ENCODE assay signal across 16 cellular contexts in the genomic region with DNA sequence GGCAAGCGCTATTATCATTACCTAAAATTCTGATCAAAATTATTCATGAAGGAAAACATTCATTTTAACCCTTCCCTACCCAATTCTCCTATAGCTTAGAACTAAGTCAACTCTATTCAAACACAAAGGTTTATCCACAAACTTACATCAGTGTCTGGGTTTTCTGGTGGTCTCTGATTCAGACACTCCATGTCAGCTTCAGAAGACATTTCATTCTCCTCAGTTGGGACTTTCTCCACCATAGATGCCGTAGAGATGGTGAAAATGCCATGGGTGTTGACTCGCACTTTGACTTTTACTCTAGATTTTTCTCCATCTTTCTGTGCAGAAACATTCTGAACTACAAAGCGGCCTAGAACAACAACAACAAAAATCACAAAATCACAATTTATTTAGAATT. TPM values are rescaled to one million over a fixed set of nuclear protein-coding genes. Genes with fewer than 3 reads are reported as not detected.
A peak's percentile ranks its signal among the peaks of the same experiment; 100 is the strongest.
DNase-seq lines count a peak whose midpoint lies in the region; ATAC-seq, FAIRE-seq and TF ChIP-seq lines count a peak whose summit lies in the region.
"Had no signal": no experiment of that assay in that cellular context is flagged by ENCODE, and none has a peak within 500 bp of the region (broad histone marks: within the 10 kb centered on the region; RNA-seq: fewer than 3 reads in every experiment).

No MANE protein-coding gene starts in this region.

- TF ChIP-seq RAD21 in HepG2 (CRISPR knock-in tag; IDR thresholded peaks at IDR 0.05) = no peak

- H3K27me3 ChIP-seq in HepG2 (ENCODE audit: control insufficient read depth in 1 of 2, insufficient read depth in 2 of 2, low read length in 2 of 2) = no peaks in the 10 kb centered on the region
- no peaks in the 10 kb centered on the region for H3K27me3 ChIP-seq in right lobe of liver
- H3K27me3 ChIP-seq: BLaER1 treated with 17β-estradiol and CSF1 and Interleukin-3, amounts not matched to agents 10 nM and 100 nM had no signal

- no peak for DNase-seq in activated CD8-positive, alpha-beta T cell treated with anti-CD3 and anti-CD28 coated beads for 36 hours
- no peak for DNase-seq in activated CD8-positive, alpha-beta T cell treated with anti-CD3 and anti-CD28 coated beads, Interleukin-2, amount 10 ng/mL, durations not matched to agents 7 days and 5 days
- no peak for DNase-seq in HepG2 (ENCODE audit: low spot score)
- no peak for DNase-seq in right lobe of liver
- DNase-seq in activated T-helper 2 cell treated with anti-CD3 and anti-CD28 coated beads, Interferon-gamma antibody, Interleukin-2, Interleukin-4, amounts not matched to agents 10 μg/mL and 5 μg/mL and 100 μg/mL, durations not matched to agents 14 hours and 24 hours and 36 hours (ENCODE audit: low spot score) = no peak
- DNase-seq in stimulated activated effector memory CD8-positive, alpha-beta T cell treated with anti-CD3 and anti-CD28 coated beads, Interleukin-12 subunit alpha, Interleukin-12 subunit beta, amount 100 ng/mL, for 72 hours (ENCODE audit: low spot score in 2 of 2) = no peak
- DNase-seq in DMS153 treated with DMSO at 0.1 percent for 48 hours (lab: John Stamatoyannopoulos, UW; ENCODE audit: unreplicated experiment) = no peak
- no peak for DNase-seq in effector memory CD8-positive, alpha-beta T cell
- DNase-seq: ACHN; CD4-positive, CD25-positive, alpha-beta regulatory T cell; HCEC 1CT; HFFc6 had no signal

- TF ChIP-seq CTCF in activated CD8-positive, alpha-beta T cell treated with anti-CD3 and anti-CD28 coated beads for 36 hours (IDR thresholded peaks at IDR 0.05) = no peak
- TF ChIP-seq CTCF in HepG2 (CRISPR knock-in tag; IDR thresholded peaks at IDR 0.05) = no peak
- TF ChIP-seq CTCF in right lobe of liver (IDR thresholded peaks at IDR 0.05) = no peak

- no peak overlapping the region for H3K4me2 ChIP-seq in HepG2 (ENCODE audit: low read depth, low read length)
- H3K4me2 ChIP-seq: BLaER1 treated with 17β-estradiol and CSF1 and Interleukin-3, amounts not matched to agents 10 nM and 100 nM had no signal

- POLR2A ChIA-PET in activated CD8-positive, alpha-beta T cell treated with anti-CD3 and anti-CD28 coated beads for 36 hours (lab: Charles Lee) = interaction anchor here (0.7 kb wide), 1 partner anchor 1282 kb away, joined by 3 read pairs; the partner anchor contains the start of gene N4BP2L1
- POLR2A ChIA-PET in activated CD8-positive, alpha-beta T cell treated with anti-CD3 and anti-CD28 coated beads, Interleukin-2, amount 10 ng/mL, durations not matched to agents 7 days and 5 days (lab: Charles Lee) = interaction anchor here (1.1 kb wide), 1 partner anchor 16 kb away, joined by 3 read pairs; no protein-coding TSS in a partner anchor
- POLR2A ChIA-PET in HepG2 (lab: Yijun Ruan, JAX) = no interaction called here

- no peak overlapping the region for H3K9ac ChIP-seq in HepG2 (ENCODE audit: insufficient read depth, low read depth, low read length)
- H3K9ac ChIP-seq: BLaER1 treated with 17β-estradiol and CSF1 and Interleukin-3, amounts not matched to agents 10 nM and 100 nM had no signal

- H3K36me3 ChIP-seq in HepG2 (replicated peaks in 1 of 2; ENCODE audit: control insufficient read depth in 1 of 2, insufficient read depth in 2 of 2, low read length in 2 of 2) (peaks cover 26 to 89% of the 10 kb centered on the region in 2 experiments), right lobe of liver (peaks cover 0 to 94% (median 37%) of the 10 kb centered on the region in 4 donors)

- TF ChIP-seq POLR2A in HepG2 (IDR thresholded peaks at IDR 0.05; ENCODE audit: insufficient read depth in 1 of 2, low read depth in 2 of 2, low read length in 2 of 2) (no peak), right lobe of liver (IDR thresholded peaks at IDR 0.05) (no peak)

- 96% methylated on average over 4 of the region's 4 CpGs for WGBS in HepG2 (ENCODE audit: low lambda C conversion rate)
- 87% methylated on average over 4 of the region's 4 CpGs for WGBS in right lobe of liver (ENCODE audit: insufficient coverage, low coverage, low lambda C conversion rate, missing lambda C conversion rate)

- no peaks in the 10 kb centered on the region for H3K9me3 Mint-ChIP-seq in activated CD8-positive, alpha-beta T cell treated with anti-CD3 and anti-CD28 coated beads for 36 hours
- no peaks in the 10 kb centered on the region for H3K9me3 Mint-ChIP-seq in activated CD8-positive, alpha-beta T cell treated with anti-CD3 and anti-CD28 coated beads, Interleukin-2, amount 10 ng/mL, durations not matched to agents 7 days and 5 days (ENCODE audit: insufficient read depth)
- no peaks in the 10 kb centered on the region for H3K9me3 Mint-ChIP-seq in activated T-helper 2 cell treated with anti-CD3 and anti-CD28 coated beads, Interferon-gamma antibody, Interleukin-2, Interleukin-4, amounts not matched to agents 10 μg/mL and 5 μg/mL and 100 μg/mL, durations not matched to agents 14 hours and 24 hours and 36 hours
- no peaks in the 10 kb centered on the region for H3K9me3 Mint-ChIP-seq in stimulated activated effector memory CD8-positive, alpha-beta T cell treated with anti-CD3 and anti-CD28 coated beads, Interleukin-12 subunit alpha, Interleukin-12 subunit beta, amount 100 ng/mL, for 72 hours
- no peaks in the 10 kb centered on the region for H3K9me3 Mint-ChIP-seq in effector memory CD8-positive, alpha-beta T cell
- H3K9me3 Mint-ChIP-seq: CD4-positive, CD25-positive, alpha-beta regulatory T cell; HFFc6 had no signal

- peak; percentile 37 for ATAC-seq in activated CD8-positive, alpha-beta T cell treated with anti-CD3 and anti-CD28 coated beads for 36 hours
- ATAC-seq in activated CD8-positive, alpha-beta T cell treated with anti-CD3 and anti-CD28 coated beads, Interleukin-2, amount 10 ng/mL, durations not matched to agents 7 days and 5 days = no peak
- ATAC-seq in HepG2 (no peak), right lobe of liver (no peak)
- peak; percentile 37 for ATAC-seq in stimulated activated effector memory CD8-positive, alpha-beta T cell treated with anti-CD3 and anti-CD28 coated beads, Interleukin-12 subunit alpha, Interleukin-12 subunit beta, amount 100 ng/mL, for 72 hours
- ATAC-seq in effector memory CD8-positive, alpha-beta T cell (replicated peaks) = no peak
- ATAC-seq: GM12878 had no signal

- H3K36me3 Mint-ChIP-seq in activated CD8-positive, alpha-beta T cell treated with anti-CD3 and anti-CD28 coated beads for 36 hours (ENCODE audit: low read depth) = peaks cover 87% of the 10 kb centered on the region
- H3K36me3 Mint-ChIP-seq in activated CD8-positive, alpha-beta T cell treated with anti-CD3 and anti-CD28 coated beads, Interleukin-2, amount 10 ng/mL, durations not matched to agents 7 days and 5 days (ENCODE audit: low read depth) = peaks cover 83% of the 10 kb centered on the region
- peaks cover 93% of the 10 kb centered on the region for H3K36me3 Mint-ChIP-seq in activated T-helper 2 cell treated with anti-CD3 and anti-CD28 coated beads, Interferon-gamma antibody, Interleukin-2, Interleukin-4, amounts not matched to agents 10 μg/mL and 5 μg/mL and 100 μg/mL, durations not matched to agents 14 hours and 24 hours and 36 hours (ENCODE audit: low read depth)
- peaks cover 100% of the 10 kb centered on the region for H3K36me3 Mint-ChIP-seq in stimulated activated effector memory CD8-positive, alpha-beta T cell treated with anti-CD3 and anti-CD28 coated beads, Interleukin-12 subunit alpha, Interleukin-12 subunit beta, amount 100 ng/mL, for 72 hours
- H3K36me3 Mint-ChIP-seq in effector memory CD8-positive, alpha-beta T cell (ENCODE audit: insufficient read depth) = peaks cover 99% of the 10 kb centered on the region

- TF ChIP-seq EP300 in HepG2 (IDR thresholded peaks at IDR 0.05; ENCODE audit: low read depth in 2 of 2, low read length in 2 of 2) (no peak), HepG2 (CRISPR knock-in tag; IDR thresholded peaks at IDR 0.05; ENCODE audit: borderline replicate concordance) (no peak)

- H3K79me2 ChIP-seq in HepG2 (ENCODE audit: insufficient read depth, low read length) = peaks cover 2% of the 10 kb centered on the region

- peaks cover 42% of the 10 kb centered on the region for H3K4me1 Mint-ChIP-seq in activated CD8-positive, alpha-beta T cell treated with anti-CD3 and anti-CD28 coated beads for 36 hours (ENCODE audit: low read depth)
- H3K4me1 Mint-ChIP-seq in activated CD8-positive, alpha-beta T cell treated with anti-CD3 and anti-CD28 coated beads, Interleukin-2, amount 10 ng/mL, durations not matched to agents 7 days and 5 days (ENCODE audit: low read depth) = peaks cover 4% of the 10 kb centered on the region
- peaks cover 37% of the 10 kb centered on the region for H3K4me1 Mint-ChIP-seq in activated T-helper 2 cell treated with anti-CD3 and anti-CD28 coated beads, Interferon-gamma antibody, Interleukin-2, Interleukin-4, amounts not matched to agents 10 μg/mL and 5 μg/mL and 100 μg/mL, durations not matched to agents 14 hours and 24 hours and 36 hours (ENCODE audit: low read depth)
- peaks cover 11% of the 10 kb centered on the region for H3K4me1 Mint-ChIP-seq in stimulated activated effector memory CD8-positive, alpha-beta T cell treated with anti-CD3 and anti-CD28 coated beads, Interleukin-12 subunit alpha, Interleukin-12 subunit beta, amount 100 ng/mL, for 72 hours
- H3K4me1 Mint-ChIP-seq in effector memory CD8-positive, alpha-beta T cell (ENCODE audit: low read depth in 2 of 2) = peaks cover 5 to 8% of the 10 kb centered on the region in 2 donors

- no peak overlapping the region for H2AFZ ChIP-seq in HepG2 (ENCODE audit: low read length)

- H3K27ac ChIP-seq in HepG2 (ENCODE audit: extremely low read length, insufficient read depth, low read length) (no peak overlapping the region), right lobe of liver (no peak overlapping the region)
- H3K27ac ChIP-seq: BLaER1 treated with 17β-estradiol and CSF1 and Interleukin-3, amounts not matched to agents 10 nM and 100 nM had no signal

- H3K4me3 Mint-ChIP-seq in activated CD8-positive, alpha-beta T cell treated with anti-CD3 and anti-CD28 coated beads for 36 hours = no peak overlapping the region
- no peak overlapping the region for H3K4me3 Mint-ChIP-seq in activated CD8-positive, alpha-beta T cell treated with anti-CD3 and anti-CD28 coated beads, Interleukin-2, amount 10 ng/mL, durations not matched to agents 7 days and 5 days
- no peak overlapping the region for H3K4me3 Mint-ChIP-seq in activated T-helper 2 cell treated with anti-CD3 and anti-CD28 coated beads, Interferon-gamma antibody, Interleukin-2, Interleukin-4, amounts not matched to agents 10 μg/mL and 5 μg/mL and 100 μg/mL, durations not matched to agents 14 hours and 24 hours and 36 hours (ENCODE audit: low read depth)
- H3K4me3 Mint-ChIP-seq in stimulated activated effector memory CD8-positive, alpha-beta T cell treated with anti-CD3 and anti-CD28 coated beads, Interleukin-12 subunit alpha, Interleukin-12 subunit beta, amount 100 ng/mL, for 72 hours = no peak overlapping the region
- H3K4me3 Mint-ChIP-seq in effector memory CD8-positive, alpha-beta T cell = no peak overlapping the region
- H3K4me3 Mint-ChIP-seq: CD4-positive, CD25-positive, alpha-beta regulatory T cell; HFFc6 had no signal

- in situ Hi-C loops in HepG2 (cut with HindIII; ENCODE audit: extremely low pct_ligation_motif_present, low pct_unique_long_range_greater_than_20kb) = no loop called here

- peak overlapping the region; percentile 74 for H3K27ac Mint-ChIP-seq in activated CD8-positive, alpha-beta T cell treated with anti-CD3 and anti-CD28 coated beads for 36 hours
- H3K27ac Mint-ChIP-seq in activated CD8-positive, alpha-beta T cell treated with anti-CD3 and anti-CD28 coated beads, Interleukin-2, amount 10 ng/mL, durations not matched to agents 7 days and 5 days = no peak overlapping the region
- peak overlapping the region; percentile 36 for H3K27ac Mint-ChIP-seq in activated T-helper 2 cell treated with anti-CD3 and anti-CD28 coated beads, Interferon-gamma antibody, Interleukin-2, Interleukin-4, amounts not matched to agents 10 μg/mL and 5 μg/mL and 100 μg/mL, durations not matched to agents 14 hours and 24 hours and 36 hours
- peak overlapping the region; percentile 48 for H3K27ac Mint-ChIP-seq in stimulated activated effector memory CD8-positive, alpha-beta T cell treated with anti-CD3 and anti-CD28 coated beads, Interleukin-12 subunit alpha, Interleukin-12 subunit beta, amount 100 ng/mL, for 72 hours
- H3K27ac Mint-ChIP-seq in effector memory CD8-positive, alpha-beta T cell = peak overlapping the region in 1 of 2 donors; percentile 8
- H3K27ac Mint-ChIP-seq: HFFc6 had no signal

- no TSS peak for BruUV-seq in HepG2 (replicated peaks; lab: Mats Ljungman, UMichigan)

- H3K9me3 ChIP-seq in HepG2 (ENCODE audit: low read length) (no peaks in the 10 kb centered on the region), right lobe of liver (no peaks in the 10 kb centered on the region)
- H3K9me3 ChIP-seq: BLaER1 treated with 17β-estradiol and CSF1 and Interleukin-3, amounts not matched to agents 10 nM and 100 nM had no signal

- no peaks in the 10 kb centered on the region; the same call in 1 of the 2 replicates for H4K20me1 ChIP-seq in HepG2 (ENCODE audit: insufficient read depth, low read length)

- H3K4me3 ChIP-seq in HepG2 (replicated peaks in 1 of 3; ENCODE audit: insufficient read depth in 1 of 3, low read depth in 2 of 3, low read length in 3 of 3) (no peak overlapping the region), right lobe of liver (no peak overlapping the region)
- H3K4me3 ChIP-seq: BLaER1 treated with 17β-estradiol and CSF1 and Interleukin-3, amounts not matched to agents 10 nM and 100 nM; GM12878 had no signal

- FAIRE-seq in HepG2 (lab: Jason Lieb, UNC) = no peak
- FAIRE-seq: GM12878, GM18507, HTR-8/SVneo had no signal

- intact Hi-C loops in activated CD8-positive, alpha-beta T cell treated with anti-CD3 and anti-CD28 coated beads for 36 hours (cut with micrococcal nuclease) = no loop called here
- intact Hi-C loops in HepG2 (cut with micrococcal nuclease; ENCODE audit: unreplicated experiment) = no loop called here
- intact Hi-C loops in right lobe of liver (cut with DNase I) = no loop called here
- intact Hi-C loops in activated T-helper 2 cell treated with anti-CD3 and anti-CD28 coated beads, Interferon-gamma antibody, Interleukin-2, Interleukin-4, amounts not matched to agents 10 μg/mL and 5 μg/mL and 100 μg/mL, durations not matched to agents 14 hours and 24 hours and 36 hours (cut with micrococcal nuclease) = no loop called here

- no peaks in the 10 kb centered on the region for H3K4me1 ChIP-seq in HepG2 (ENCODE audit: insufficient read depth, low read length)
- H3K4me1 ChIP-seq in right lobe of liver = no peaks in the 10 kb centered on the region
- H3K4me1 ChIP-seq: BLaER1 treated with 17β-estradiol and CSF1 and Interleukin-3, amounts not matched to agents 10 nM and 100 nM had no signal

- no peaks in the 10 kb centered on the region for H3K27me3 Mint-ChIP-seq in activated CD8-positive, alpha-beta T cell treated with anti-CD3 and anti-CD28 coated beads for 36 hours
- no peaks in the 10 kb centered on the region for H3K27me3 Mint-ChIP-seq in activated CD8-positive, alpha-beta T cell treated with anti-CD3 and anti-CD28 coated beads, Interleukin-2, amount 10 ng/mL, durations not matched to agents 7 days and 5 days (ENCODE audit: low read depth)
- H3K27me3 Mint-ChIP-seq in activated T-helper 2 cell treated with anti-CD3 and anti-CD28 coated beads, Interferon-gamma antibody, Interleukin-2, Interleukin-4, amounts not matched to agents 10 μg/mL and 5 μg/mL and 100 μg/mL, durations not matched to agents 14 hours and 24 hours and 36 hours (ENCODE audit: low read depth) = no peaks in the 10 kb centered on the region
- H3K27me3 Mint-ChIP-seq in effector memory CD8-positive, alpha-beta T cell = no peaks in the 10 kb centered on the region
- H3K27me3 Mint-ChIP-seq: CD4-positive, CD25-positive, alpha-beta regulatory T cell had no signal

- CTCF ChIA-PET in activated CD8-positive, alpha-beta T cell treated with anti-CD3 and anti-CD28 coated beads for 36 hours (lab: Charles Lee) = interaction anchor here (1.0 to 1.5 kb wide), 3 partner anchors 10 to 55 kb away, joined by 3 read pairs; partner anchors contain the start of gene B3GLCT
- CTCF ChIA-PET in activated CD8-positive, alpha-beta T cell treated with anti-CD3 and anti-CD28 coated beads, Interleukin-2, amount 10 ng/mL, durations not matched to agents 7 days and 5 days (lab: Charles Lee) = interaction anchor here (1.1 to 2.0 kb wide), 3 partner anchors 9 to 15 kb away, joined by 3 to 8 read pairs (median 3); no protein-coding TSS in a partner anchor
- CTCF ChIA-PET in HepG2 (lab: Yijun Ruan, JAX; ENCODE audit: low intra/inter-chr PET ratio, low total read pairs) = no interaction called here

RNA-seq across cellular contexts. Expression of gene HSPH1, which starts 16.3 kb away (rescaled TPM):
- total RNA-seq in activated CD8-positive, alpha-beta T cell treated with anti-CD3 and anti-CD28 coated beads for 36 hours = 100 to 1,000 TPM; 214 TPM
- total RNA-seq in activated CD8-positive, alpha-beta T cell treated with anti-CD3 and anti-CD28 coated beads, Interleukin-2, amount 10 ng/mL, durations not matched to agents 7 days and 5 days = 100 to 1,000 TPM; 139 to 140 TPM
- total RNA-seq in HepG2 (2016; rRNA removed; fragmentation: Illumina TruSeq; extraction: Trizol) = 62.9 and 131 TPM in 2 replicates
- 9.3 and 10.6 TPM in 2 replicates for total RNA-seq in HepG2 (2016; cell fraction: cytosol; rRNA removed; fragmentation: Illumina TruSeq; extraction: Trizol; ENCODE audit: low read depth)
- 61.8 and 129 TPM in 2 replicates for total RNA-seq in HepG2 (2016; cell fraction: insoluble cytoplasmic fraction; rRNA removed; fragmentation: Illumina TruSeq; extraction: Trizol)
- total RNA-seq in HepG2 (2016; cell fraction: membrane; rRNA removed; fragmentation: Illumina TruSeq; extraction: Trizol) = 29.7 and 34.1 TPM in 2 replicates
- total RNA-seq in HepG2 (2016; cell fraction: nucleus; rRNA removed; fragmentation: Illumina TruSeq; extraction: Trizol) = 73.1 and 87.7 TPM in 2 replicates
- 11.2 and 13.0 TPM in 2 replicates for polyA plus RNA-seq in HepG2 (2011; rRNA removed)
- 4.2 and 7.2 TPM in 2 replicates for polyA plus RNA-seq in HepG2 (2011; cell fraction: cytosol; rRNA removed)
- polyA plus RNA-seq in HepG2 (2011; cell fraction: nucleus; rRNA removed) = 11.8 and 15.2 TPM in 2 replicates
- 26.4 and 61.0 TPM in 2 replicates for polyA plus RNA-seq in HepG2 (2012)
- polyA plus RNA-seq in HepG2 (2016; cell fraction: cytosol; fragmentation: Illumina TruSeq; extraction: Trizol; ENCODE audit: low read depth) = 7.7 and 9.3 TPM in 2 replicates
- polyA plus RNA-seq in HepG2 (2016; cell fraction: insoluble cytoplasmic fraction; fragmentation: Illumina TruSeq; extraction: Trizol; ENCODE audit: low read depth) = 135 and 137 TPM in 2 replicates
- polyA plus RNA-seq in HepG2 (2016; cell fraction: membrane; fragmentation: Illumina TruSeq; extraction: Trizol; ENCODE audit: low read depth) = 20.4 and 27.2 TPM in 2 replicates
- polyA plus RNA-seq in HepG2 (2016; cell fraction: nucleus; fragmentation: Illumina TruSeq; extraction: Trizol; ENCODE audit: insufficient read depth, low read depth) = 102 and 104 TPM in 2 replicates
- 4.1 and 12.8 TPM in 2 replicates for polyA minus RNA-seq in HepG2 (2011; rRNA and poly(A)+ RNA removed; ENCODE audit: low replicate concordance)
- polyA minus RNA-seq in HepG2 (2011; cell fraction: cytosol; rRNA and poly(A)+ RNA removed) = 16.3 and 18.9 TPM in 2 replicates
- 46.5 and 58.1 TPM in 2 replicates for polyA minus RNA-seq in HepG2 (2011; cell fraction: nucleus; rRNA and poly(A)+ RNA removed)
- 10 to 100 TPM; 19.6 to 60.8 (median 31.0) TPM for total RNA-seq in right lobe of liver
- 269 and 274 TPM in 2 replicates for total RNA-seq in activated T-helper 2 cell treated with anti-CD3 and anti-CD28 coated beads, Interferon-gamma antibody, Interleukin-2, Interleukin-4, amounts not matched to agents 10 μg/mL and 5 μg/mL and 100 μg/mL, durations not matched to agents 14 hours and 24 hours and 36 hours

RNA-seq across cellular contexts. Expression of gene B3GLCT, which starts 54.4 kb away (rescaled TPM):
- 1 to 10 TPM; 2.4 to 2.5 TPM for total RNA-seq in activated CD8-positive, alpha-beta T cell treated with anti-CD3 and anti-CD28 coated beads for 36 hours
- total RNA-seq in activated CD8-positive, alpha-beta T cell treated with anti-CD3 and anti-CD28 coated beads, Interleukin-2, amount 10 ng/mL, durations not matched to agents 7 days and 5 days = 1 to 10 TPM; 5.0 to 5.5 TPM
- total RNA-seq in HepG2 (2016; rRNA removed; fragmentation: Illumina TruSeq; extraction: Trizol) (4.4 and 7.1 TPM in 2 replicates), right lobe of liver (1 to 10 TPM; 2.7 to 3.6 (median 3.0) TPM)
- total RNA-seq in HepG2 (2016; cell fraction: cytosol; rRNA removed; fragmentation: Illumina TruSeq; extraction: Trizol; ENCODE audit: low read depth) = 1.5 and 1.7 TPM in 2 replicates
- total RNA-seq in HepG2 (2016; cell fraction: insoluble cytoplasmic fraction; rRNA removed; fragmentation: Illumina TruSeq; extraction: Trizol) = 4.5 and 7.7 TPM in 2 replicates
- 2.9 and 3.4 TPM in 2 replicates for total RNA-seq in HepG2 (2016; cell fraction: membrane; rRNA removed; fragmentation: Illumina TruSeq; extraction: Trizol)
- 7.2 and 8.5 TPM in 2 replicates for total RNA-seq in HepG2 (2016; cell fraction: nucleus; rRNA removed; fragmentation: Illumina TruSeq; extraction: Trizol)
- polyA plus RNA-seq in HepG2 (2011; rRNA removed) = 1.9 and 2.0 TPM in 2 replicates
- polyA plus RNA-seq in HepG2 (2011; cell fraction: cytosol; rRNA removed) = 1.3 and 1.7 TPM in 2 replicates
- 0.79 and 1.2 TPM in 2 replicates for polyA plus RNA-seq in HepG2 (2011; cell fraction: nucleus; rRNA removed)
- 2.2 and 3.0 TPM in 2 replicates for polyA plus RNA-seq in HepG2 (2012)
- polyA plus RNA-seq in HepG2 (2016; cell fraction: cytosol; fragmentation: Illumina TruSeq; extraction: Trizol; ENCODE audit: low read depth) = 0.46 and 0.54 TPM in 2 replicates
- 2.9 and 3.3 TPM in 2 replicates for polyA plus RNA-seq in HepG2 (2016; cell fraction: insoluble cytoplasmic fraction; fragmentation: Illumina TruSeq; extraction: Trizol; ENCODE audit: low read depth)
- 1.4 and 1.5 TPM in 2 replicates for polyA plus RNA-seq in HepG2 (2016; cell fraction: membrane; fragmentation: Illumina TruSeq; extraction: Trizol; ENCODE audit: low read depth)
- polyA plus RNA-seq in HepG2 (2016; cell fraction: nucleus; fragmentation: Illumina TruSeq; extraction: Trizol; ENCODE audit: insufficient read depth, low read depth) = 7.6 and 8.4 TPM in 2 replicates
- polyA minus RNA-seq in HepG2 (2011; rRNA and poly(A)+ RNA removed; ENCODE audit: low replicate concordance) = 2.6 and 4.6 TPM in 2 replicates
- polyA minus RNA-seq in HepG2 (2011; cell fraction: cytosol; rRNA and poly(A)+ RNA removed) = 2.5 TPM in 2 replicates
- 3.5 TPM in 2 replicates for polyA minus RNA-seq in HepG2 (2011; cell fraction: nucleus; rRNA and poly(A)+ RNA removed)
- 4.3 and 4.7 TPM in 2 replicates for total RNA-seq in activated T-helper 2 cell treated with anti-CD3 and anti-CD28 coated beads, Interferon-gamma antibody, Interleukin-2, Interleukin-4, amounts not matched to agents 10 μg/mL and 5 μg/mL and 100 μg/mL, durations not matched to agents 14 hours and 24 hours and 36 hours

Comparison
In these comparisons a context has a peak if more than half of its experiments do, and no peak if none do; other contexts are left out.
1. ATAC-seq: peak in activated CD8-positive, alpha-beta T cell treated with anti-CD3 and anti-CD28 coated beads for 36 hours (single experiment) and stimulated activated effector memory CD8-positive, alpha-beta T cell treated with anti-CD3 and anti-CD28 coated beads, Interleukin-12 subunit alpha, Interleukin-12 subunit beta, amount 100 ng/mL, for 72 hours (single experiment); none in activated CD8-positive, alpha-beta T cell treated with anti-CD3 and anti-CD28 coated beads, Interleukin-2, amount 10 ng/mL, durations not matched to agents 7 days and 5 days (single experiment), HepG2 (single experiment), right lobe of liver (0 of 4) and effector memory CD8-positive, alpha-beta T cell (single experiment).